ENCODE assay signal across 25 cellular contexts in the genomic region with DNA sequence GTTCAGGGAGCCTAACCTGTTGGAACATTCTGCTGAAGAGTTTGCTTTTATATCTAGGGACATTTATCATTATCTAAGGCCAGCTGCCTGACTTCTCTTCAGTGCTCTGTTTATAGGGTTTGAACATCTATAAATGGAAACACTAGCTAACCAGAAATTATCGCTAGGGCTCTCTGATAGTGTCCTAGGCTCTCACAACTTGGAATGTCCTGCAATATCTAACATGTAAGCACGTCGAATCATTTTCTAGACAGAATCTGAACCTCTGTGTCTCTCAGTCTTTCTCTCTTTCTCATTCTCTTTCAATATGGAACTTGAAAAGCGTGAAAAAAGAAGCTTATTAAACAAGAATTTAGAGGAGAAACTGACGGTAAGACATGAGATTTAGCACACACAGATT.
"Had no signal": no experiment of that assay in that cellular context is flagged by ENCODE, and none has a peak within 500 bp of the region (broad histone marks: within the 10 kb centered on the region; RNA-seq: fewer than 3 reads in every experiment).

No MANE protein-coding gene starts in this region.

- H3K9ac ChIP-seq: parathyroid adenoma had no signal

- H3K27ac Mint-ChIP-seq: activated CD4-positive, alpha-beta T cell treated with anti-CD3 and anti-CD28 coated beads, Interleukin-2, amount 10 ng/mL, durations not matched to agents 24 days and 14 days; activated CD8-positive, alpha-beta T cell treated with anti-CD3 and anti-CD28 coated beads for 36 hours; activated naive CD4-positive, alpha-beta T cell treated with anti-CD3 and anti-CD28 coated beads, Interleukin-2, amount 50 U/mL, for 24 hours; dendritic cell treated with granulocyte-macrophage colony-stimulating factor and Interleukin-4, amounts not matched to agents 40 ng/mL and 50 ng/mL, for 4 days; immature natural killer cell; nephron progenitor cell had no signal

- DNase-seq: activated CD4-positive, alpha-beta T cell treated with anti-CD3 and anti-CD28 coated beads, Interleukin-2, amount 10 ng/mL, durations not matched to agents 24 days and 14 days; activated CD8-positive, alpha-beta T cell treated with anti-CD3 and anti-CD28 coated beads for 36 hours; activated gamma-delta T cell treated with Interleukin-2 at 50 U/mL for 16 hours; anterior cingulate cortex; body of pancreas; caudate nucleus; effector CD4-positive, alpha-beta T cell; erythroblast; foreskin fibroblast; immature natural killer cell; midbrain; nephron progenitor cell; nucleus accumbens; stimulated activated CD4-positive, alpha-beta T cell treated with anti-CD3 and anti-CD28 coated beads, Interleukin-12 subunit alpha, Interleukin-12 subunit beta, amount 100 ng/mL, for 4 hours; stimulated activated CD4-positive, alpha-beta T cell treated with anti-CD3 and anti-CD28 coated beads, Interleukin-4, amount 100 ng/mL, for 4 hours; stimulated activated naive CD8-positive, alpha-beta T cell treated with anti-CD3 and anti-CD28 coated beads, Interleukin-15, Interleukin-2, amounts not matched to agents 100 U/mL and 50 U/mL, for 24 hours; substantia nigra; thyroid gland; upper lobe of right lung had no signal

- H3K4me3 Mint-ChIP-seq: activated CD4-positive, alpha-beta T cell treated with anti-CD3 and anti-CD28 coated beads, Interleukin-2, amount 10 ng/mL, durations not matched to agents 24 days and 14 days; activated CD8-positive, alpha-beta T cell treated with anti-CD3 and anti-CD28 coated beads for 36 hours; activated naive CD4-positive, alpha-beta T cell treated with anti-CD3 and anti-CD28 coated beads, Interleukin-2, amount 50 U/mL, for 24 hours; dendritic cell treated with granulocyte-macrophage colony-stimulating factor and Interleukin-4, amounts not matched to agents 40 ng/mL and 50 ng/mL, for 4 days; immature natural killer cell; nephron progenitor cell had no signal

- H3K36me3 ChIP-seq: thyroid gland, upper lobe of right lung had no signal

- H3K4me3 ChIP-seq: body of pancreas, hepatocyte, thyroid gland, upper lobe of right lung had no signal

- H3K9me3 ChIP-seq: body of pancreas, thyroid gland, upper lobe of right lung had no signal

- H3K36me3 Mint-ChIP-seq: activated naive CD4-positive, alpha-beta T cell treated with anti-CD3 and anti-CD28 coated beads, Interleukin-2, amount 50 U/mL, for 24 hours; immature natural killer cell had no signal

- H3K27ac ChIP-seq: body of pancreas, hepatocyte, parathyroid adenoma, thyroid gland, upper lobe of right lung, VCaP had no signal

- H3K27me3 ChIP-seq: body of pancreas, hepatocyte, thyroid gland, upper lobe of right lung had no signal

- H3K79me2 ChIP-seq: hepatocyte, parathyroid adenoma had no signal

- H2AFZ ChIP-seq: hepatocyte, parathyroid adenoma had no signal

- H3K27me3 Mint-ChIP-seq: activated CD4-positive, alpha-beta T cell treated with anti-CD3 and anti-CD28 coated beads, Interleukin-2, amount 10 ng/mL, durations not matched to agents 24 days and 14 days; activated CD8-positive, alpha-beta T cell treated with anti-CD3 and anti-CD28 coated beads for 36 hours; dendritic cell treated with granulocyte-macrophage colony-stimulating factor and Interleukin-4, amounts not matched to agents 40 ng/mL and 50 ng/mL, for 4 days had no signal

- H3K4me1 ChIP-seq: body of pancreas, parathyroid adenoma, thyroid gland, upper lobe of right lung had no signal

- ATAC-seq: activated CD4-positive, CD25-positive, alpha-beta regulatory T cell treated with anti-CD3 and anti-CD28 coated beads, Interleukin-2, amount 50 U/mL, for 24 hours; activated CD8-positive, alpha-beta T cell treated with anti-CD3 and anti-CD28 coated beads for 36 hours; body of pancreas; stimulated activated naive CD8-positive, alpha-beta T cell treated with anti-CD3 and anti-CD28 coated beads, Interleukin-15, Interleukin-2, amounts not matched to agents 100 U/mL and 50 U/mL, for 24 hours; upper lobe of right lung had no signal

- H3K9me3 Mint-ChIP-seq: activated CD4-positive, alpha-beta T cell treated with anti-CD3 and anti-CD28 coated beads, Interleukin-2, amount 10 ng/mL, durations not matched to agents 24 days and 14 days; activated CD8-positive, alpha-beta T cell treated with anti-CD3 and anti-CD28 coated beads for 36 hours; activated naive CD4-positive, alpha-beta T cell treated with anti-CD3 and anti-CD28 coated beads, Interleukin-2, amount 50 U/mL, for 24 hours; dendritic cell treated with granulocyte-macrophage colony-stimulating factor and Interleukin-4, amounts not matched to agents 40 ng/mL and 50 ng/mL, for 4 days had no signal

- H3K4me1 Mint-ChIP-seq: activated CD4-positive, alpha-beta T cell treated with anti-CD3 and anti-CD28 coated beads, Interleukin-2, amount 10 ng/mL, durations not matched to agents 24 days and 14 days; activated naive CD4-positive, alpha-beta T cell treated with anti-CD3 and anti-CD28 coated beads, Interleukin-2, amount 50 U/mL, for 24 hours; immature natural killer cell had no signal

- H3K4me2 ChIP-seq: hepatocyte had no signal
